In the genomic region with DNA sequence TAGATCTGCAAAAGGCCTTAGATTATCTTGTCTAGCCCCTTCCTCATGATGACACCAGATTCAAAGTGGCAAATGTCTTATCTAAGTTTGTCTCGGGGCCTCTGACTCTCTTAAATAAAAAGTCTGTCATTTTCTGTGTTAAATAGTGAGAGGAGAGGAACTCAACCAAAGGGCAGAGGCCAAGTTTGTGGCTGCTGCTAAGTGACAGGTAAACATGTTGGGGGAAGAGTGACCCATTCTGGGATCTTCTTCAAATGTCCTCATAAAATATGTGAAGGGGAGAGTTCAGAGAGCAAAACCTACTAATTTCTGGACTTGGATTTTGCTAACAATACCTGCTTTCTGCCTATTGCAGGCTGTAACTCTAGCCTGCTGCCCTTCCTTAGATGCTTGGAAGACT, we compare ENCODE assay signal across 22 cellular contexts.
DNase-seq lines count a peak whose midpoint lies in the region; ATAC-seq lines count a peak whose summit lies in the region.
"Had no signal": no experiment of that assay in that cellular context is flagged by ENCODE, and none has a peak within 500 bp of the region (broad histone marks: within the 10 kb centered on the region; RNA-seq: fewer than 3 reads in every experiment).

No MANE protein-coding gene starts in this region.

- H3K27ac ChIP-seq in SJCRH30, result peak overlapping the region; percentile 25
- H3K27ac ChIP-seq: A549; BLaER1 treated with 17β-estradiol and CSF1 and Interleukin-3, amounts not matched to agents 10 nM and 100 nM had no signal

- H3K36me3 ChIP-seq in SJCRH30, result no peaks in the 10 kb centered on the region
- H3K36me3 ChIP-seq: BE2C; BLaER1 treated with 17β-estradiol and CSF1 and Interleukin-3, amounts not matched to agents 10 nM and 100 nM; HAP-1 had no signal

- ATAC-seq in HG03442 (IDR thresholded peaks at IDR 0.05; ENCODE audit: unreplicated experiment), result no peak
- ATAC-seq: A549 had no signal

- H3K9me3 ChIP-seq in SJCRH30 (replicated peaks), result no peaks in the 10 kb centered on the region
- H3K9me3 ChIP-seq: A549; BE2C; BLaER1 treated with 17β-estradiol and CSF1 and Interleukin-3, amounts not matched to agents 10 nM and 100 nM; HAP-1 had no signal

- H3K27me3 ChIP-seq in SJCRH30, result no peaks in the 10 kb centered on the region
- H3K27me3 ChIP-seq: BE2C had no signal

- peaks cover 10% of the 10 kb centered on the region for H3K4me1 ChIP-seq in SJCRH30
- H3K4me1 ChIP-seq: A549; BE2C; BLaER1 treated with 17β-estradiol and CSF1 and Interleukin-3, amounts not matched to agents 10 nM and 100 nM had no signal

- no peak overlapping the region for H3K4me3 ChIP-seq in SJCRH30
- H3K4me3 ChIP-seq: A549; BLaER1 treated with 17β-estradiol and CSF1 and Interleukin-3, amounts not matched to agents 10 nM and 100 nM; HAP-1 had no signal

- DNase-seq in M059J (ENCODE audit: low read depth), result peak; percentile 55
- DNase-seq in SJCRH30, result peak in 1 of 2 experiments; percentile 21
- peak; percentile 10 for DNase-seq in left kidney (ENCODE audit: low read depth, low spot score)
- peak; percentile 9 for DNase-seq in myocyte (ENCODE audit: low read depth)
- DNase-seq in NCI-H1092 (lab: John Stamatoyannopoulos, UW), result no peak
- DNase-seq in hypothalamus (lab: John Stamatoyannopoulos, UW), result no peak
- DNase-seq: 8988T; ACHN; AML-193; BE2C; CD4-positive, alpha-beta T cell; CD8-positive, alpha-beta memory T cell; DMS 273 treated with DMSO at 0.1 percent for 48 hours; DMS79; EL; GDM1; GOT3; HFFc6 had no signal

Comparison
In these comparisons a context has a peak if more than half of its experiments do, and no peak if none do; other contexts are left out.
1. DNase-seq: peak in M059J (single experiment), left kidney (single experiment) and myocyte (single experiment); none in NCI-H1092 (single experiment) and hypothalamus (0 of 51).